11 cellular contexts compared by ENCODE assay signal in genomic region chrX:53715336-53715924, GRCh38. TPM values are rescaled to one million over a fixed set of nuclear protein-coding genes. Genes with fewer than 3 reads are reported as not detected.
DNase-seq lines count a peak whose midpoint lies in the region; ATAC-seq lines count a peak whose summit lies in the region.
"Had no signal": no experiment of that assay in that cellular context is flagged by ENCODE, and none has a peak within 500 bp of the region (broad histone marks: within the 10 kb centered on the region; RNA-seq: fewer than 3 reads in every experiment).

No MANE protein-coding gene starts in this region.

- no peak for DNase-seq in activated CD4-positive, CD25-positive, alpha-beta regulatory T cell (lab: John Stamatoyannopoulos, UW)
- DNase-seq in activated T-helper 1 cell treated with anti-CD3 and anti-CD28 coated beads, Interleukin-12 subunit alpha, Interleukin-12 subunit beta, Interleukin-2, Interleukin-4 antibody, amounts not matched to agents 30 ng/mL and 10 ng/mL and 1 ng/mL, durations not matched to agents 14 hours and 24 hours and 36 hours (ENCODE audit: low spot score), result no peak
- DNase-seq: left ventricle myocardium superior, stomach had no signal

- H3K4me2 ChIP-seq in skeletal muscle satellite cell (ENCODE audit: low read length), result peak overlapping the region; percentile 22

- H3K4me1 Mint-ChIP-seq in activated T-helper 1 cell treated with anti-CD3 and anti-CD28 coated beads, Interleukin-12 subunit alpha, Interleukin-12 subunit beta, Interleukin-2, Interleukin-4 antibody, amounts not matched to agents 30 ng/mL and 10 ng/mL and 1 ng/mL, durations not matched to agents 14 hours and 24 hours and 36 hours (ENCODE audit: low read depth), result peaks cover 52% of the 10 kb centered on the region

- H3K4me3 Mint-ChIP-seq in activated T-helper 1 cell treated with anti-CD3 and anti-CD28 coated beads, Interleukin-12 subunit alpha, Interleukin-12 subunit beta, Interleukin-2, Interleukin-4 antibody, amounts not matched to agents 30 ng/mL and 10 ng/mL and 1 ng/mL, durations not matched to agents 14 hours and 24 hours and 36 hours, result peak overlapping the region; percentile 88

- no peak overlapping the region for H3K9ac ChIP-seq in skeletal muscle satellite cell (ENCODE audit: low read depth, low read length)

- no peaks in the 10 kb centered on the region for H3K9me3 ChIP-seq in skeletal muscle satellite cell (replicated peaks; ENCODE audit: low read length)
- H3K9me3 ChIP-seq: stomach had no signal

- H3K4me1 ChIP-seq in skeletal muscle satellite cell (ENCODE audit: control insufficient read depth, insufficient read depth, low read length), result peaks cover 9% of the 10 kb centered on the region
- H3K4me1 ChIP-seq: stomach had no signal

- no peak overlapping the region for H3K4me3 ChIP-seq in skeletal muscle satellite cell (ENCODE audit: low read length)
- H3K4me3 ChIP-seq: K562, stomach had no signal

- peaks cover 2% of the 10 kb centered on the region for H3K27me3 ChIP-seq in skeletal muscle satellite cell (ENCODE audit: control insufficient read depth, insufficient read depth, low read length)
- H3K27me3 ChIP-seq: stomach had no signal

- intact Hi-C loops in activated T-helper 1 cell treated with anti-CD3 and anti-CD28 coated beads, Interleukin-12 subunit alpha, Interleukin-12 subunit beta, Interleukin-2, Interleukin-4 antibody, amounts not matched to agents 30 ng/mL and 10 ng/mL and 1 ng/mL, durations not matched to agents 14 hours and 24 hours and 36 hours (cut with micrococcal nuclease), result loop anchor here (1.0 to 10.0 kb wide), 2 partner anchors 18 to 119 kb away; no protein-coding TSS in a partner anchor

- peaks cover 14% of the 10 kb centered on the region for H3K36me3 Mint-ChIP-seq in activated T-helper 1 cell treated with anti-CD3 and anti-CD28 coated beads, Interleukin-12 subunit alpha, Interleukin-12 subunit beta, Interleukin-2, Interleukin-4 antibody, amounts not matched to agents 30 ng/mL and 10 ng/mL and 1 ng/mL, durations not matched to agents 14 hours and 24 hours and 36 hours (ENCODE audit: low read depth)

- no peaks in the 10 kb centered on the region for H3K9me3 Mint-ChIP-seq in activated T-helper 1 cell treated with anti-CD3 and anti-CD28 coated beads, Interleukin-12 subunit alpha, Interleukin-12 subunit beta, Interleukin-2, Interleukin-4 antibody, amounts not matched to agents 30 ng/mL and 10 ng/mL and 1 ng/mL, durations not matched to agents 14 hours and 24 hours and 36 hours

- peak; percentile 14 to 21 for ATAC-seq in activated CD4-positive, CD25-positive, alpha-beta regulatory T cell treated with anti-CD3 and anti-CD28 coated beads, Interleukin-2, amount 50 U/mL, for 24 hours
- ATAC-seq in HG03442 (IDR thresholded peaks at IDR 0.05; ENCODE audit: unreplicated experiment) (peak; percentile 1), GM21528 (IDR thresholded peaks at IDR 0.05; ENCODE audit: low FRiP score, unreplicated experiment) (no peak), GM18870 (IDR thresholded peaks at IDR 0.05; ENCODE audit: unreplicated experiment) (no peak), HG03432 (IDR thresholded peaks at IDR 0.05; ENCODE audit: unreplicated experiment) (no peak)
- ATAC-seq: left ventricle myocardium superior had no signal

- peak overlapping the region; percentile 99 for H3K27ac Mint-ChIP-seq in activated T-helper 1 cell treated with anti-CD3 and anti-CD28 coated beads, Interleukin-12 subunit alpha, Interleukin-12 subunit beta, Interleukin-2, Interleukin-4 antibody, amounts not matched to agents 30 ng/mL and 10 ng/mL and 1 ng/mL, durations not matched to agents 14 hours and 24 hours and 36 hours

- H3K27me3 Mint-ChIP-seq in activated T-helper 1 cell treated with anti-CD3 and anti-CD28 coated beads, Interleukin-12 subunit alpha, Interleukin-12 subunit beta, Interleukin-2, Interleukin-4 antibody, amounts not matched to agents 30 ng/mL and 10 ng/mL and 1 ng/mL, durations not matched to agents 14 hours and 24 hours and 36 hours (ENCODE audit: insufficient read depth), result no peaks in the 10 kb centered on the region

- no peaks in the 10 kb centered on the region for H3K36me3 ChIP-seq in skeletal muscle satellite cell (ENCODE audit: insufficient read depth, low read length)
- H3K36me3 ChIP-seq: stomach had no signal

RNA-seq across cellular contexts. Expression of gene HUWE1, which starts 28.9 kb away (rescaled TPM):
- total RNA-seq in activated T-helper 1 cell treated with anti-CD3 and anti-CD28 coated beads, Interleukin-12 subunit alpha, Interleukin-12 subunit beta, Interleukin-2, Interleukin-4 antibody, amounts not matched to agents 30 ng/mL and 10 ng/mL and 1 ng/mL, durations not matched to agents 14 hours and 24 hours and 36 hours, result 367 and 385 TPM in 2 replicates
- 86.4 and 87.8 TPM in 2 replicates for total RNA-seq in skeletal muscle satellite cell (2012; rRNA removed)

Comparison
In these comparisons a context has a peak if more than half of its experiments do, and no peak if none do; other contexts are left out.
1. ATAC-seq: peak in activated CD4-positive, CD25-positive, alpha-beta regulatory T cell treated with anti-CD3 and anti-CD28 coated beads, Interleukin-2, amount 50 U/mL, for 24 hours (2 of 2) and HG03442 (single experiment); none in GM21528 (single experiment), GM18870 (single experiment) and HG03432 (single experiment).